In the genomic region with DNA sequence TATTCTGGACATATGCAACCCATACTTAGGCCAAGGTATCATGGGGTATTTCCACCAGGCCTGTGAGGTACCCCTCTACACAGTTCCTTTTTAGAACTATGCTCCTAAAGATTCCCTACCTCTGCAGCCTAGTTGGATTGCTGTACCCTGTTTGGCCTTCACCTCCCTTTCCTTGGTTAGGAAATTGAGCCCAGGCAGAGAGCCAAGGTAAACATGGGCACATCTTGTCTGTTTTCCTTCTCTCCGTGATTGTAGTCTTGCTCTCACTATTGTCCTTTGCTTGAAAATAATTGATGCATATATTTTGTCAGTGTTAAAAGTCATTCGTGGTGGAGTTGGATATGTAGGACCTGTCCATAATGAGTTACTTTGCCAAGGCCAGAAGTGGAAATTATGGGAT, we compare ENCODE assay signal across 11 cellular contexts. TPM values are rescaled to one million over a fixed set of nuclear protein-coding genes. Genes with fewer than 3 reads are reported as not detected.
DNase-seq lines count a peak whose midpoint lies in the region; ATAC-seq, FAIRE-seq and TF ChIP-seq lines count a peak whose summit lies in the region.
"Had no signal": no experiment of that assay in that cellular context is flagged by ENCODE, and none has a peak within 500 bp of the region (broad histone marks: within the 10 kb centered on the region; RNA-seq: fewer than 3 reads in every experiment).

No MANE protein-coding gene starts in this region.

- 57 to 59% methylated on average over 2 of the region's 2 CpGs for WGBS in lower leg skin, 2 donors

- H3K4me3 Mint-ChIP-seq in astrocyte (ENCODE audit: unreplicated experiment), result no peak overlapping the region
- no peak overlapping the region for H3K4me3 Mint-ChIP-seq in activated naive CD4-positive, alpha-beta T cell treated with anti-CD3 and anti-CD28 coated beads for 36 hours
- H3K4me3 Mint-ChIP-seq: activated T-helper 1 cell treated with anti-CD3 and anti-CD28 coated beads, Interleukin-12 subunit alpha, Interleukin-12 subunit beta, Interleukin-2, Interleukin-4 antibody, amounts not matched to agents 30 ng/mL and 10 ng/mL and 1 ng/mL, durations not matched to agents 14 hours and 24 hours and 36 hours had no signal

- DNase-seq in COR-L47 (lab: John Stamatoyannopoulos, UW) (peak; percentile 68), MG63 (peak; percentile 47), astrocyte (ENCODE audit: low read depth) (peak; percentile 41), left lung (no peak), lower leg skin (ENCODE audit: low spot score in 2 of 2) (no peak)
- no peak for DNase-seq in activated naive CD4-positive, alpha-beta T cell treated with anti-CD3 and anti-CD28 coated beads for 36 hours
- no peak for DNase-seq in central memory CD4-positive, alpha-beta T cell
- DNase-seq: NCI-H82 had no signal

- CTCF ChIA-PET in activated naive CD4-positive, alpha-beta T cell treated with anti-CD3 and anti-CD28 coated beads for 36 hours (lab: Charles Lee), result interaction anchor here (0.6 kb wide), 1 partner anchor 22 kb away, joined by 3 read pairs; no protein-coding TSS in a partner anchor

- TF ChIP-seq CTCF in astrocyte (IDR thresholded peaks at IDR 0.05; ENCODE audit: insufficient read depth, low read depth, low read length), result no peak
- TF ChIP-seq CTCF in left lung (IDR thresholded peaks at IDR 0.05), result no peak
- no peak for TF ChIP-seq CTCF in lower leg skin (IDR thresholded peaks at IDR 0.05)

- H4K20me1 ChIP-seq in astrocyte (ENCODE audit: insufficient read depth, low read length), result peaks cover 6% of the 10 kb centered on the region

- H2AFZ ChIP-seq in astrocyte (ENCODE audit: low read depth, low read length), result no peak overlapping the region

- H3K9ac ChIP-seq in astrocyte (ENCODE audit: low read length), result no peak overlapping the region

- H3K4me3 ChIP-seq in MG63 (no peak overlapping the region), astrocyte (ENCODE audit: insufficient read depth, low read depth, low read length) (no peak overlapping the region), left lung (no peak overlapping the region), lower leg skin (ENCODE audit: low read depth, poor library complexity, severe bottlenecking) (no peak overlapping the region)
- H3K4me3 ChIP-seq: thyroid gland had no signal

- peak overlapping the region; percentile 52 for H3K4me2 ChIP-seq in astrocyte (ENCODE audit: low read length)

- H3K27me3 ChIP-seq in MG63 (no peaks in the 10 kb centered on the region), astrocyte (ENCODE audit: insufficient read depth, low read length) (no peaks in the 10 kb centered on the region), left lung (no peaks in the 10 kb centered on the region)
- H3K27me3 ChIP-seq: thyroid gland had no signal

- H3K4me1 ChIP-seq in astrocyte (ENCODE audit: insufficient read depth, low read length) (peaks cover 24% of the 10 kb centered on the region), left lung (peaks cover 0 to 4% of the 10 kb centered on the region in 2 donors)

- ATAC-seq in left lung (peak; percentile 47), HG02571 (IDR thresholded peaks at IDR 0.05; ENCODE audit: unreplicated experiment) (no peak)

- no peaks in the 10 kb centered on the region for H3K9me3 Mint-ChIP-seq in astrocyte (ENCODE audit: unreplicated experiment)
- H3K9me3 Mint-ChIP-seq in activated naive CD4-positive, alpha-beta T cell treated with anti-CD3 and anti-CD28 coated beads for 36 hours, result no peaks in the 10 kb centered on the region
- H3K9me3 Mint-ChIP-seq: activated T-helper 1 cell treated with anti-CD3 and anti-CD28 coated beads, Interleukin-12 subunit alpha, Interleukin-12 subunit beta, Interleukin-2, Interleukin-4 antibody, amounts not matched to agents 30 ng/mL and 10 ng/mL and 1 ng/mL, durations not matched to agents 14 hours and 24 hours and 36 hours had no signal

- no peaks in the 10 kb centered on the region for H3K27me3 Mint-ChIP-seq in astrocyte (ENCODE audit: low read depth, unreplicated experiment)
- H3K27me3 Mint-ChIP-seq in activated naive CD4-positive, alpha-beta T cell treated with anti-CD3 and anti-CD28 coated beads for 36 hours (ENCODE audit: low read depth), result no peaks in the 10 kb centered on the region

- peak; percentile 43 for FAIRE-seq in astrocyte (lab: Jason Lieb, UNC)

- H3K9me3 ChIP-seq in MG63 (no peaks in the 10 kb centered on the region), astrocyte (ENCODE audit: insufficient read depth, low read depth, low read length) (no peaks in the 10 kb centered on the region), left lung (no peaks in the 10 kb centered on the region)
- H3K9me3 ChIP-seq: thyroid gland had no signal

- H3K4me1 Mint-ChIP-seq in astrocyte (ENCODE audit: low read depth, unreplicated experiment), result peaks cover 27% of the 10 kb centered on the region
- H3K4me1 Mint-ChIP-seq in activated naive CD4-positive, alpha-beta T cell treated with anti-CD3 and anti-CD28 coated beads for 36 hours (ENCODE audit: low read depth), result peaks cover 14% of the 10 kb centered on the region

- peaks cover 10% of the 10 kb centered on the region for H3K79me2 ChIP-seq in astrocyte (ENCODE audit: insufficient read depth, low read length)

- no peak for TF ChIP-seq POLR2A in lower leg skin (IDR thresholded peaks at IDR 0.05)

- peak overlapping the region; percentile 89 for H3K27ac ChIP-seq in astrocyte (ENCODE audit: low read depth, low read length)
- no peak overlapping the region for H3K27ac ChIP-seq in left lung
- H3K27ac ChIP-seq: thyroid gland had no signal

- peaks cover 11% of the 10 kb centered on the region for H3K36me3 Mint-ChIP-seq in astrocyte (ENCODE audit: low read depth, unreplicated experiment)
- peaks cover 36% of the 10 kb centered on the region for H3K36me3 Mint-ChIP-seq in activated naive CD4-positive, alpha-beta T cell treated with anti-CD3 and anti-CD28 coated beads for 36 hours (ENCODE audit: low read depth)

- no peak overlapping the region for H3K27ac Mint-ChIP-seq in astrocyte (ENCODE audit: unreplicated experiment)
- H3K27ac Mint-ChIP-seq in activated naive CD4-positive, alpha-beta T cell treated with anti-CD3 and anti-CD28 coated beads for 36 hours, result no peak overlapping the region
- H3K27ac Mint-ChIP-seq: activated T-helper 1 cell treated with anti-CD3 and anti-CD28 coated beads, Interleukin-12 subunit alpha, Interleukin-12 subunit beta, Interleukin-2, Interleukin-4 antibody, amounts not matched to agents 30 ng/mL and 10 ng/mL and 1 ng/mL, durations not matched to agents 14 hours and 24 hours and 36 hours had no signal

- intact Hi-C loops in left lung (cut with DNase I) (no loop called here), lower leg skin (cut with DNase I; ENCODE audit: low total_unique reads) (no loop called here)
- intact Hi-C loops in activated naive CD4-positive, alpha-beta T cell treated with anti-CD3 and anti-CD28 coated beads for 36 hours (cut with micrococcal nuclease), result no loop called here

- H3K36me3 ChIP-seq in MG63 (peaks cover 57% of the 10 kb centered on the region), astrocyte (ENCODE audit: insufficient read depth, low read length) (peaks cover 25% of the 10 kb centered on the region), left lung (peaks cover 0 to 78% of the 10 kb centered on the region in 2 donors)

RNA-seq across cellular contexts. Expression of a gene that starts 26.7 kb away (rescaled TPM):
- total RNA-seq in MG63 (2014; rRNA removed; shearing (Covaris generic); ENCODE audit: low replicate concordance), result 6.7 and 15.6 TPM in 2 replicates
- total RNA-seq in astrocyte, result 28.5 and 31.8 TPM in 2 replicates
- total RNA-seq in left lung, result 10 to 100 TPM; 24.7 to 27.6 TPM
- total RNA-seq in activated naive CD4-positive, alpha-beta T cell treated with anti-CD3 and anti-CD28 coated beads for 36 hours, result 10 to 100 TPM; 20.6 to 20.8 TPM
- total RNA-seq in lower leg skin, result 10 to 100 TPM; 21.7 to 31.2 (median 25.0) TPM

Comparison
In these comparisons a context has a peak if more than half of its experiments do, and no peak if none do; other contexts are left out.
1. DNase-seq: peak in COR-L47 (single experiment), MG63 (single experiment) and astrocyte (single experiment); none in left lung (0 of 2), activated naive CD4-positive, alpha-beta T cell treated with anti-CD3 and anti-CD28 coated beads for 36 hours (single experiment), lower leg skin (0 of 2) and central memory CD4-positive, alpha-beta T cell (single experiment).